Comparison of ENCODE assay signal across 10 cellular contexts in genomic region chr3:131216801-131217200, GRCh38.
DNase-seq lines count a peak whose midpoint lies in the region; ATAC-seq and TF ChIP-seq lines count a peak whose summit lies in the region.
"Had no signal": no experiment of that assay in that cellular context is flagged by ENCODE, and none has a peak within 500 bp of the region (broad histone marks: within the 10 kb centered on the region; RNA-seq: fewer than 3 reads in every experiment).

No MANE protein-coding gene starts in this region.

- ATAC-seq in activated T-helper 17 cell treated with anti-CD3 and anti-CD28 coated beads, Interleukin-2, amount 50 U/mL, for 72 hours (replicated peaks): peak; percentile 18
- ATAC-seq in aorta (ENCODE audit: low FRiP score): peak; percentile 81
- no peak for ATAC-seq in natural killer cell treated with Interleukin-12 subunit alpha and Interleukin-12 subunit beta and Interleukin-15 and Interleukin-18, amount 100 ng/mL, for 72 hours
- ATAC-seq: CD8-positive, alpha-beta T cell had no signal

- H3K4me1 Mint-ChIP-seq in activated T-helper 17 cell treated with anti-CD3 and anti-CD28 coated beads, Interleukin-2, amount 50 U/mL, for 72 hours: no peaks in the 10 kb centered on the region
- H3K4me1 Mint-ChIP-seq in natural killer cell treated with Interleukin-12 subunit alpha and Interleukin-12 subunit beta and Interleukin-15 and Interleukin-18, amount 100 ng/mL, for 72 hours (ENCODE audit: low read depth in 2 of 2): peaks cover 0 to 3% of the 10 kb centered on the region in 2 donors

- no peaks in the 10 kb centered on the region for H3K36me3 Mint-ChIP-seq in activated T-helper 17 cell treated with anti-CD3 and anti-CD28 coated beads, Interleukin-2, amount 50 U/mL, for 72 hours (ENCODE audit: low read depth)
- H3K36me3 Mint-ChIP-seq in natural killer cell treated with Interleukin-12 subunit alpha and Interleukin-12 subunit beta and Interleukin-15 and Interleukin-18, amount 100 ng/mL, for 72 hours: peaks cover under 1% of the 10 kb centered on the region
- H3K36me3 Mint-ChIP-seq: CD8-positive, alpha-beta T cell had no signal

- peak; percentile 3 for DNase-seq in stimulated activated CD4-positive, alpha-beta T cell treated with anti-CD3 and anti-CD28 coated beads, Interleukin-1b, Interleukin-23, amount 100 ng/mL, for 48 hours
- no peak for DNase-seq in stimulated activated CD4-positive, alpha-beta T cell treated with anti-CD3 and anti-CD28 coated beads, Interleukin-4, amount 100 ng/mL, for 4 hours
- DNase-seq in hepatic stellate cell (ENCODE audit: low spot score) (peak; percentile 21), aorta (peak in 1 of 2 donors; percentile 54), spleen (no peak), NCI-H2107 treated with DMSO at 0.1 percent for 48 hours (lab: John Stamatoyannopoulos, UW; ENCODE audit: unreplicated experiment) (no peak)
- DNase-seq in natural killer cell treated with Interleukin-12 subunit alpha and Interleukin-12 subunit beta and Interleukin-15 and Interleukin-18, amount 100 ng/mL, for 72 hours (ENCODE audit: low spot score): no peak
- DNase-seq: CD8-positive, alpha-beta T cell; T-helper 9 cell had no signal

- H3K4me3 Mint-ChIP-seq in activated T-helper 17 cell treated with anti-CD3 and anti-CD28 coated beads, Interleukin-2, amount 50 U/mL, for 72 hours: no peak overlapping the region
- no peak overlapping the region for H3K4me3 Mint-ChIP-seq in natural killer cell treated with Interleukin-12 subunit alpha and Interleukin-12 subunit beta and Interleukin-15 and Interleukin-18, amount 100 ng/mL, for 72 hours
- H3K4me3 Mint-ChIP-seq: CD8-positive, alpha-beta T cell had no signal

- peaks cover 1% of the 10 kb centered on the region for H3K9me3 Mint-ChIP-seq in activated T-helper 17 cell treated with anti-CD3 and anti-CD28 coated beads, Interleukin-2, amount 50 U/mL, for 72 hours
- H3K9me3 Mint-ChIP-seq in natural killer cell treated with Interleukin-12 subunit alpha and Interleukin-12 subunit beta and Interleukin-15 and Interleukin-18, amount 100 ng/mL, for 72 hours: no peaks in the 10 kb centered on the region
- H3K9me3 Mint-ChIP-seq: CD8-positive, alpha-beta T cell had no signal

- H3K4me3 ChIP-seq in aorta (ENCODE audit: low read length in 2 of 2) (no peak overlapping the region), spleen (no peak overlapping the region)

- 25 to 28% methylated on average over 6 of the region's 6 CpGs for WGBS in aorta, 2 donors
- WGBS in spleen, 5 donors: 72 to 88% (median 84%) methylated on average over 6 of the region's 6 CpGs

- TF ChIP-seq CTCF in spleen (IDR thresholded peaks at IDR 0.05 in 8 of 11, conservative IDR thresholded peaks at IDR 0.05 in 3 of 11): no peak

- peak overlapping the region in 1 of 2 donors; percentile 3 for H3K27ac ChIP-seq in aorta (ENCODE audit: low read depth in 1 of 2, low read length in 2 of 2)
- H3K27ac ChIP-seq in spleen: no peak overlapping the region

- H3K9me3 ChIP-seq in aorta (ENCODE audit: control insufficient read depth, low read length) (no peaks in the 10 kb centered on the region), spleen (no peaks in the 10 kb centered on the region)

- H3K27me3 Mint-ChIP-seq in activated T-helper 17 cell treated with anti-CD3 and anti-CD28 coated beads, Interleukin-2, amount 50 U/mL, for 72 hours: no peaks in the 10 kb centered on the region
- peaks cover 2 to 6% of the 10 kb centered on the region in 2 donors for H3K27me3 Mint-ChIP-seq in natural killer cell treated with Interleukin-12 subunit alpha and Interleukin-12 subunit beta and Interleukin-15 and Interleukin-18, amount 100 ng/mL, for 72 hours

- H3K27ac Mint-ChIP-seq in activated T-helper 17 cell treated with anti-CD3 and anti-CD28 coated beads, Interleukin-2, amount 50 U/mL, for 72 hours: no peak overlapping the region
- H3K27ac Mint-ChIP-seq in natural killer cell treated with Interleukin-12 subunit alpha and Interleukin-12 subunit beta and Interleukin-15 and Interleukin-18, amount 100 ng/mL, for 72 hours: no peak overlapping the region
- H3K27ac Mint-ChIP-seq: CD8-positive, alpha-beta T cell had no signal

- intact Hi-C loops in aorta (cut with DNase I) (no loop called here), spleen (cut with DNase I; ENCODE audit: low total_unique reads) (no loop called here)

- no peaks in the 10 kb centered on the region for H3K36me3 ChIP-seq in aorta (ENCODE audit: control insufficient read depth in 1 of 2, insufficient read depth in 2 of 2, low read length in 1 of 2)
- no peaks in the 10 kb centered on the region for H3K36me3 ChIP-seq in spleen

- H3K4me1 ChIP-seq in aorta (ENCODE audit: control insufficient read depth in 1 of 2, insufficient read depth in 2 of 2, low read length in 2 of 2) (peaks cover 0 to 2% of the 10 kb centered on the region in 2 donors), spleen (no peaks in the 10 kb centered on the region)

- no peak for TF ChIP-seq POLR2A in spleen (IDR thresholded peaks at IDR 0.05)

- H3K27me3 ChIP-seq in aorta (ENCODE audit: control insufficient read depth in 1 of 2, insufficient read depth in 2 of 2, low read length in 1 of 2) (no peaks in the 10 kb centered on the region), spleen (replicated peaks in 1 of 7) (no peaks in the 10 kb centered on the region)

Comparison
In these comparisons a context has a peak if more than half of its experiments do, and no peak if none do; other contexts are left out.
1. DNase-seq: peak in stimulated activated CD4-positive, alpha-beta T cell treated with anti-CD3 and anti-CD28 coated beads, Interleukin-1b, Interleukin-23, amount 100 ng/mL, for 48 hours (single experiment) and hepatic stellate cell (single experiment); none in stimulated activated CD4-positive, alpha-beta T cell treated with anti-CD3 and anti-CD28 coated beads, Interleukin-4, amount 100 ng/mL, for 4 hours (0 of 2), natural killer cell treated with Interleukin-12 subunit alpha and Interleukin-12 subunit beta and Interleukin-15 and Interleukin-18, amount 100 ng/mL, for 72 hours (single experiment), spleen (single experiment) and NCI-H2107 treated with DMSO at 0.1 percent for 48 hours (single experiment).
2. ATAC-seq: peak in activated T-helper 17 cell treated with anti-CD3 and anti-CD28 coated beads, Interleukin-2, amount 50 U/mL, for 72 hours (single experiment) and aorta (single experiment); none in natural killer cell treated with Interleukin-12 subunit alpha and Interleukin-12 subunit beta and Interleukin-15 and Interleukin-18, amount 100 ng/mL, for 72 hours (0 of 2).